Comparison of ENCODE assay signal across 8 cellular contexts in the genomic region with DNA sequence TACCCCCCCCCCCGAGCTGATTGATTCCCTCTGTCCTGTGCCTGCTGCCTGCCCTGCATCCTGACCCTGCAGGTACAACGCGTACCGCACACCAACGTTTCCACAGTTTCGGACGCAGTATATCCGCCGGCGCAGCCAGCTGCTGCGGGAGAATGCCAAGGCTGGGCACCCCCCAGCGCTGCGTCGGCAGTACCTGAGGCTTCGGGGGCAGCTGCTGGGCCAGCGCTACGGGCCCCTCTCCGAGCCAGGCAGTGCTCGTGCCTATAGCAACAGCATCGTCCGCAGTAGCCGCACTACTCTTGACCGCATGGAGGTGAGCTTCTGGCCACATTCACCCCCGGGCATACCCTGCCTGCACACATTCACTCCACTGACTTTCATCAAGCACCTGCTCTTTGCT. TPM values are rescaled to one million over a fixed set of nuclear protein-coding genes. Genes with fewer than 3 reads are reported as not detected.
A peak's percentile ranks its signal among the peaks of the same experiment; 100 is the strongest.
DNase-seq lines count a peak whose midpoint lies in the region; ATAC-seq and TF ChIP-seq lines count a peak whose summit lies in the region.

No MANE protein-coding gene starts in this region.

- H3K9me2 ChIP-seq in SK-N-SH: no peaks in the 10 kb centered on the region

- intact Hi-C loops in lower lobe of right lung (cut with DNase I): no loop called here

- H3K4me1 Mint-ChIP-seq in activated naive CD8-positive, alpha-beta T cell treated with anti-CD3 and anti-CD28 coated beads, Interleukin-2, amount 50 U/mL, for 24 hours: peaks cover 13% of the 10 kb centered on the region

- no peak overlapping the region for H3K27ac ChIP-seq in SK-N-SH (ENCODE audit: low read depth in 2 of 2, low read length in 1 of 2)
- H3K27ac ChIP-seq in lower lobe of right lung: peak overlapping the region; percentile 98
- no peak overlapping the region for H3K27ac ChIP-seq in subcutaneous abdominal adipose tissue (ENCODE audit: low read depth, low read length)

- TF ChIP-seq CTCF in SK-N-SH (IDR thresholded peaks at IDR 0.05): no peak
- no peak for TF ChIP-seq CTCF in lower lobe of right lung (IDR thresholded peaks at IDR 0.05)

- no peak for TF ChIP-seq RAD21 in SK-N-SH (IDR thresholded peaks at IDR 0.05; ENCODE audit: low read length)

- peaks cover 2% of the 10 kb centered on the region for H3K27me3 Mint-ChIP-seq in activated naive CD8-positive, alpha-beta T cell treated with anti-CD3 and anti-CD28 coated beads, Interleukin-2, amount 50 U/mL, for 24 hours

- no peaks in the 10 kb centered on the region for H3F3A ChIP-seq in SK-N-SH (replicated peaks; ENCODE audit: insufficient read depth)

- H3K4me3 Mint-ChIP-seq in activated naive CD8-positive, alpha-beta T cell treated with anti-CD3 and anti-CD28 coated beads, Interleukin-2, amount 50 U/mL, for 24 hours: peak overlapping the region; percentile 99

- H3K9me3 ChIP-seq in SK-N-SH: no peaks in the 10 kb centered on the region
- H3K9me3 ChIP-seq in lower lobe of right lung: no peaks in the 10 kb centered on the region
- peaks cover 0 to 3% (median 0%) of the 10 kb centered on the region in 5 donors for H3K9me3 ChIP-seq in subcutaneous abdominal adipose tissue (ENCODE audit: control insufficient read depth in 5 of 5, low read length in 5 of 5)

- peaks cover 0 to 6% of the 10 kb centered on the region in 2 experiments; a peak in 1 of 4 replicates for H3K4me1 ChIP-seq in SK-N-SH (ENCODE audit: control insufficient read depth in 1 of 2, insufficient read depth in 2 of 2, low read depth in 1 of 2, low read length in 1 of 2)
- H3K4me1 ChIP-seq in lower lobe of right lung: no peaks in the 10 kb centered on the region
- peaks cover 4 to 11% (median 8%) of the 10 kb centered on the region in 5 donors for H3K4me1 ChIP-seq in subcutaneous abdominal adipose tissue (ENCODE audit: control insufficient read depth in 5 of 5, insufficient read depth in 5 of 5, low read length in 5 of 5)

- H3K9me3 Mint-ChIP-seq in activated naive CD8-positive, alpha-beta T cell treated with anti-CD3 and anti-CD28 coated beads, Interleukin-2, amount 50 U/mL, for 24 hours: no peaks in the 10 kb centered on the region

- DNase-seq in SK-N-SH (no peak), lower lobe of right lung (no peak), NCI-H510A (lab: John Stamatoyannopoulos, UW) (no peak)
- DNase-seq in activated naive CD8-positive, alpha-beta T cell treated with anti-CD3 and anti-CD28 coated beads, Interleukin-2, amount 50 U/mL, for 24 hours: no peak

- no peak for TF ChIP-seq EP300 in SK-N-SH (IDR thresholded peaks at IDR 0.05; ENCODE audit: borderline replicate concordance in 1 of 2, low read depth in 1 of 2, low read length in 1 of 2)

- H3K27me3 ChIP-seq in SK-N-SH (ENCODE audit: insufficient read depth): no peaks in the 10 kb centered on the region
- no peaks in the 10 kb centered on the region for H3K27me3 ChIP-seq in lower lobe of right lung (ENCODE audit: low read depth)
- H3K27me3 ChIP-seq in subcutaneous abdominal adipose tissue (ENCODE audit: control insufficient read depth in 5 of 5, insufficient read depth in 4 of 5, low read length in 5 of 5): peaks cover 0 to 3% (median 0%) of the 10 kb centered on the region in 5 donors

- POLR2A ChIA-PET in SK-N-SH (lab: Yijun Ruan, JAX): interaction anchor here (0.5 to 0.9 kb wide), 3 partner anchors 299 to 528 kb away, joined by 3 to 7 read pairs (median 4); a partner anchor contains a TSS

- H3K9ac ChIP-seq in SK-N-SH: peak overlapping the region; percentile 95
- peak overlapping the region in 1 of 5 donors; percentile 54 for H3K9ac ChIP-seq in subcutaneous abdominal adipose tissue (ENCODE audit: low read length in 5 of 5)

- peak overlapping the region; percentile 75 for H3K4me2 ChIP-seq in SK-N-SH

- no peak for ATAC-seq in SK-N-SH treated with all-trans-retinoic acid at 6 μM for 48 hours
- ATAC-seq in activated naive CD8-positive, alpha-beta T cell treated with anti-CD3 and anti-CD28 coated beads, Interleukin-2, amount 50 U/mL, for 24 hours: no peak
- ATAC-seq in lower lobe of right lung: no peak
- ATAC-seq in HG03565 (IDR thresholded peaks at IDR 0.05; ENCODE audit: unreplicated experiment): no peak
- ATAC-seq in GM18907 (IDR thresholded peaks at IDR 0.05; ENCODE audit: unreplicated experiment): no peak

- H4K20me1 ChIP-seq in SK-N-SH (ENCODE audit: insufficient read depth): no peaks in the 10 kb centered on the region

- peak overlapping the region; percentile 99 for H3K27ac Mint-ChIP-seq in activated naive CD8-positive, alpha-beta T cell treated with anti-CD3 and anti-CD28 coated beads, Interleukin-2, amount 50 U/mL, for 24 hours

- H3K79me2 ChIP-seq in SK-N-SH (ENCODE audit: insufficient read depth): peaks cover 9% of the 10 kb centered on the region; the same call in 1 of the 2 replicates

- H3K36me3 ChIP-seq in SK-N-SH (replicated peaks in 1 of 2; ENCODE audit: control insufficient read depth in 1 of 2, insufficient read depth in 2 of 2, low read length in 1 of 2) (peaks cover 3 to 17% of the 10 kb centered on the region in 2 experiments), lower lobe of right lung (peaks cover 49% of the 10 kb centered on the region), subcutaneous abdominal adipose tissue (ENCODE audit: control insufficient read depth in 5 of 5, insufficient read depth in 5 of 5, low read length in 5 of 5) (peaks cover 0 to 48% (median 38%) of the 10 kb centered on the region in 5 donors)

- WGBS in SK-N-SH (ENCODE audit: low lambda C conversion rate): 52% methylated on average over 9 of the region's 24 CpGs

- H3K4me3 ChIP-seq in SK-N-SH (ENCODE audit: low read depth in 2 of 2, low read length in 1 of 2) (peak overlapping the region; percentile 58 to 73), lower lobe of right lung (peak overlapping the region; percentile 64), subcutaneous abdominal adipose tissue (ENCODE audit: low read depth in 1 of 5, low read length in 5 of 5) (peak overlapping the region; percentile 59 to 86 (median 80))

- CTCF ChIA-PET in SK-N-SH (lab: Yijun Ruan, JAX): no interaction called here

- peaks cover 13% of the 10 kb centered on the region for H3K36me3 Mint-ChIP-seq in activated naive CD8-positive, alpha-beta T cell treated with anti-CD3 and anti-CD28 coated beads, Interleukin-2, amount 50 U/mL, for 24 hours (ENCODE audit: low read depth)

- no peak overlapping the region for H2AFZ ChIP-seq in SK-N-SH (ENCODE audit: low read depth)

TF ChIP-seq in SK-N-SH, 30 proteins besides CTCF, POLR2A, EP300 and RAD21:
- no peak for TF ChIP-seq RFX5 (IDR thresholded peaks at IDR 0.05; ENCODE audit: low read length)
- TF ChIP-seq TEAD4 (IDR thresholded peaks at IDR 0.05; ENCODE audit: borderline replicate concordance, insufficient read depth): no peak
- no peak for TF ChIP-seq TCF12 (IDR thresholded peaks at IDR 0.05)
- no peak for TF ChIP-seq MEF2A (IDR thresholded peaks at IDR 0.05; ENCODE audit: borderline replicate concordance, low read depth)
- TF ChIP-seq MXI1 (IDR thresholded peaks at IDR 0.05; ENCODE audit: low read depth, low read length): no peak
- no peak for TF ChIP-seq JUND (IDR thresholded peaks at IDR 0.05)
- TF ChIP-seq FOXJ3 (CRISPR knock-in tag; IDR thresholded peaks at IDR 0.05): no peak
- no peak for TF ChIP-seq FOSL2 (IDR thresholded peaks at IDR 0.05; ENCODE audit: borderline replicate concordance, low read depth)
- TF ChIP-seq RXRA (IDR thresholded peaks at IDR 0.05; ENCODE audit: borderline replicate concordance, low read depth): no peak
- no peak for TF ChIP-seq CHD2 (IDR thresholded peaks at IDR 0.05; ENCODE audit: low read length, partially characterized antibody)

TF ChIP-seq in SK-N-SH treated with all-trans-retinoic acid at 6 μM for 48 hours, 23 proteins besides CTCF, POLR2A, EP300 and RAD21 (continues in another document):
- no peak for TF ChIP-seq ZC3H10 (CRISPR knock-in tag; IDR thresholded peaks at IDR 0.05)
- TF ChIP-seq ZNF70 (CRISPR knock-in tag; IDR thresholded peaks at IDR 0.05): no peak
- TF ChIP-seq ARNTL (CRISPR knock-in tag; IDR thresholded peaks at IDR 0.05; ENCODE audit: borderline replicate concordance, low read depth): no peak
- TF ChIP-seq, protein P1, sequence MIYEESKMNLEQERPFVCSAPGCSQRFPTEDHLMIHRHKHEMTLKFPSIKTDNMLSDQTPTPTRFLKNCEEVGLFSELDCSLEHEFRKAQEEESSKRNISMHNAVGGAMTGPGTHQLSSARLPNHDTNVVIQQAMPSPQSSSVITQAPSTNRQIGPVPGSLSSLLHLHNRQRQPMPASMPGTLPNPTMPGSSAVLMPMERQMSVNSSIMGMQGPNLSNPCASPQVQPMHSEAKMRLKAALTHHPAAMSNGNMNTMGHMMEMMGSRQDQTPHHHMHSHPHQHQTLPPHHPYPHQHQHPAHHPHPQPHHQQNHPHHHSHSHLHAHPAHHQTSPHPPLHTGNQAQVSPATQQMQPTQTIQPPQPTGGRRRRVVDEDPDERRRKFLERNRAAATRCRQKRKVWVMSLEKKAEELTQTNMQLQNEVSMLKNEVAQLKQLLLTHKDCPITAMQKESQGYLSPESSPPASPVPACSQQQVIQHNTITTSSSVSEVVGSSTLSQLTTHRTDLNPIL (CRISPR knock-in tag; IDR thresholded peaks at IDR 0.05; ENCODE audit: low read depth): no peak
- TF ChIP-seq TCF4 (CRISPR knock-in tag; IDR thresholded peaks at IDR 0.05; ENCODE audit: borderline replicate concordance): no peak
- TF ChIP-seq BACH2 (CRISPR knock-in tag; IDR thresholded peaks at IDR 0.05; ENCODE audit: borderline replicate concordance): no peak
- TF ChIP-seq GLIS3 (CRISPR knock-in tag; IDR thresholded peaks at IDR 0.05): no peak
- no peak for TF ChIP-seq ZFP30 (CRISPR knock-in tag; IDR thresholded peaks at IDR 0.05)
- no peak for TF ChIP-seq CSDC2 (CRISPR knock-in tag; IDR thresholded peaks at IDR 0.05)
- no peak for TF ChIP-seq ZNF8 (CRISPR knock-in tag; IDR thresholded peaks at IDR 0.05)

RNA-seq across cellular contexts. Expression of a gene that starts 1.4 kb away (rescaled TPM):
- 58.0 and 101 TPM in 2 replicates for polyA plus RNA-seq in SK-N-SH (2012; rRNA removed)
- polyA plus RNA-seq in SK-N-SH (2012; cell fraction: cytosol; rRNA removed): 30.9 and 62.0 TPM in 2 replicates
- 223 and 292 TPM in 2 replicates for polyA plus RNA-seq in SK-N-SH (2012; cell fraction: nucleus; rRNA removed)
- total RNA-seq in lower lobe of right lung: 125 TPM

RNA-seq across cellular contexts. Expression of a gene that starts 24.4 kb away (rescaled TPM):
- polyA plus RNA-seq in SK-N-SH (2012; rRNA removed): 183 and 222 TPM in 2 replicates
- polyA plus RNA-seq in SK-N-SH (2012; cell fraction: cytosol; rRNA removed): 199 and 242 TPM in 2 replicates
- 192 and 277 TPM in 2 replicates for polyA plus RNA-seq in SK-N-SH (2012; cell fraction: nucleus; rRNA removed)
- 157 TPM for total RNA-seq in lower lobe of right lung

RNA-seq across cellular contexts. Expression of a gene that starts 59.1 kb away (rescaled TPM):
- 11.8 and 18.4 TPM in 2 replicates for polyA plus RNA-seq in SK-N-SH (2012; rRNA removed)
- 8.1 and 12.3 TPM in 2 replicates for polyA plus RNA-seq in SK-N-SH (2012; cell fraction: cytosol; rRNA removed)
- polyA plus RNA-seq in SK-N-SH (2012; cell fraction: nucleus; rRNA removed): 17.5 and 23.2 TPM in 2 replicates
- 12.0 TPM for total RNA-seq in lower lobe of right lung
